In genomic region chr19:44972802-44973201, GRCh38 we compare ENCODE assay signal across 26 cellular contexts. TPM values are rescaled to one million over a fixed set of nuclear protein-coding genes. Genes with fewer than 3 reads are reported as not detected.
"Had no signal": no experiment of that assay in that cellular context is flagged by ENCODE, and none has a peak within 500 bp of the region (broad histone marks: within the 10 kb centered on the region; RNA-seq: fewer than 3 reads in every experiment).

No MANE protein-coding gene starts in this region.

- H3K4me3 Mint-ChIP-seq: endodermal cell, naive B cell, nephron had no signal

- H3K9me3 Mint-ChIP-seq: endodermal cell, naive B cell, nephron had no signal

- H3K27ac Mint-ChIP-seq: nephron had no signal

- H3K27me3 Mint-ChIP-seq: naive B cell had no signal

- H3K4me1 Mint-ChIP-seq: endodermal cell, nephron had no signal

- DNase-seq: effector CD4-positive, alpha-beta T cell; endodermal cell; heart left ventricle; hippocampal formation; kidney glomerular epithelial cell; mesendoderm; naive B cell; ovary; sigmoid colon; stimulated activated CD4-positive, alpha-beta T cell treated with anti-CD3 and anti-CD28 coated beads, Interleukin-2, amount 100 ng/mL, for 24 hours; stimulated activated CD4-positive, alpha-beta T cell treated with anti-CD3 and anti-CD28 coated beads, Interleukin-4, amount 100 ng/mL, for 4 hours; stimulated activated naive CD4-positive, alpha-beta T cell; stomach; substantia nigra; trophoblast cell had no signal

- ATAC-seq: esophagus mucosa, heart left ventricle had no signal

RNA-seq across cellular contexts. Expression of gene APOC2, which starts 27.0 kb away (rescaled TPM):
- total RNA-seq: dermis microvascular lymphatic vessel endothelial cell, fibroblast of lung, glomerular endothelial cell, lung microvascular endothelial cell, posterior vena cava, right atrium auricular region, sigmoid colon, thoracic aorta, urinary bladder had no signal

RNA-seq across cellular contexts. Expression of gene APOC4, which starts 30.8 kb away (rescaled TPM):
- total RNA-seq: dermis microvascular lymphatic vessel endothelial cell, endodermal cell, esophagus mucosa, fibroblast of lung, frontal cortex, glomerular endothelial cell, heart left ventricle, lung microvascular endothelial cell, posterior vena cava, right atrium auricular region, sigmoid colon, stomach, thoracic aorta, urinary bladder had no signal
